In the genomic region with DNA sequence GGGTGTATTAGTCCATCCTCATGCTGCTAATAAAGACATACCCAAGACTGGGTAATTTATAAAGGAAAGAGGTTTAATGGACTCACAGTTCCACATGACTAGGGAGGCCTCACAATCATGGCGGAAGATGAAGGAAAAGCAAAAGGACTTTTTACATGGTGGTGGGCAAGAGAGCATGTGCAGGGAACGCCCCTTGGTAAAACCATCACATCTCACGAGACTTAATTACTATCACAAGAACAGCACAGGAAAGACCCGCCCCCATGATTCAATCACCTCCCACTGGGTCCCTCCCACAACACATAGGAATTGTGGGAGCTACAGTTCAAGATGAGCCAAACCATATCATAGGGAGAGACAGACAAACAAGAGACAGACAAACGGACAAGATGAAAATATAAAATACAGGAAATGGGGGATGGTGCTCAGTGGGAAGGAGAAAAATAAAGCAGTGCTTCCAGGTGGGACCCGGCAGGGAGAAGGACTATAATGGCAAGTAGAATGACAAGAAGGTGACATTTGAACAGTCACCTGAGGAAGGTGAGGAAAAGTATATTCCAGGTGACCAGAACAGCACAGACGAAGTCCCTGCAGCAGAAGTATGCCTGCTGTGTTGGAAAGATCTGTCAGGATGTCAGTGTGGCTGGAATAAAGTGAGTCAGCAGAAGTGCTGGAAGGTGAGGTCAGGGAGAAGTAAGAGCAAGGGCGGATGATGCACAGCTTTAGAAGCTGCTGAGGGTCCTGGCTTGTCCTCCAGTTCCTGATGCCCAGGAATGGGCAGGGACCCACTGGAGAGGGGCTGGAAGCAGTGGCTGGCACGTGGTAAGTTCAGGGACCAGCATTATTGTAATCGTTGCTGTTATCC, we compare ENCODE assay signal across 1 cellular context.
TF ChIP-seq lines count a peak whose summit lies in the region.

No MANE protein-coding gene starts in this region.

TF ChIP-seq in HepG2, 621 proteins besides CTCF, POLR2A, EP300 and RAD21 (continued from another document):
- TF ChIP-seq, protein P1, sequence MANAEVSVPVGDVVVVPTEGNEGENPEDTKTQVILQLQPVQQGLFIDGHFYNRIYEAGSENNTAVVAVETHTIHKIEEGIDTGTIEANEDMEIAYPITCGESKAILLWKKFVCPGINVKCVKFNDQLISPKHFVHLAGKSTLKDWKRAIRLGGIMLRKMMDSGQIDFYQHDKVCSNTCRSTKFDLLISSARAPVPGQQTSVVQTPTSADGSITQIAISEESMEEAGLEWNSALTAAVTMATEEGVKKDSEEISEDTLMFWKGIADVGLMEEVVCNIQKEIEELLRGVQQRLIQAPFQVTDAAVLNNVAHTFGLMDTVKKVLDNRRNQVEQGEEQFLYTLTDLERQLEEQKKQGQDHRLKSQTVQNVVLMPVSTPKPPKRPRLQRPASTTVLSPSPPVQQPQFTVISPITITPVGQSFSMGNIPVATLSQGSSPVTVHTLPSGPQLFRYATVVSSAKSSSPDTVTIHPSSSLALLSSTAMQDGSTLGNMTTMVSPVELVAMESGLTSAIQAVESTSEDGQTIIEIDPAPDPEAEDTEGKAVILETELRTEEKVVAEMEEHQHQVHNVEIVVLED (CRISPR knock-in tag; IDR thresholded peaks at IDR 0.05; ENCODE audit: borderline replicate concordance) = no peak
- TF ChIP-seq ZMYM3 (CRISPR knock-in tag; IDR thresholded peaks at IDR 0.05) = no peak
- no peak for TF ChIP-seq ZNF280B (CRISPR knock-in tag; IDR thresholded peaks at IDR 0.05; ENCODE audit: borderline replicate concordance)
- no peak for TF ChIP-seq SIN3B (IDR thresholded peaks at IDR 0.05; ENCODE audit: low read length)
- TF ChIP-seq ZNF792 (CRISPR knock-in tag; IDR thresholded peaks at IDR 0.05) = no peak
- no peak for TF ChIP-seq ZNF296 (CRISPR knock-in tag; conservative IDR thresholded peaks at IDR 0.05)
